In the genomic region with DNA sequence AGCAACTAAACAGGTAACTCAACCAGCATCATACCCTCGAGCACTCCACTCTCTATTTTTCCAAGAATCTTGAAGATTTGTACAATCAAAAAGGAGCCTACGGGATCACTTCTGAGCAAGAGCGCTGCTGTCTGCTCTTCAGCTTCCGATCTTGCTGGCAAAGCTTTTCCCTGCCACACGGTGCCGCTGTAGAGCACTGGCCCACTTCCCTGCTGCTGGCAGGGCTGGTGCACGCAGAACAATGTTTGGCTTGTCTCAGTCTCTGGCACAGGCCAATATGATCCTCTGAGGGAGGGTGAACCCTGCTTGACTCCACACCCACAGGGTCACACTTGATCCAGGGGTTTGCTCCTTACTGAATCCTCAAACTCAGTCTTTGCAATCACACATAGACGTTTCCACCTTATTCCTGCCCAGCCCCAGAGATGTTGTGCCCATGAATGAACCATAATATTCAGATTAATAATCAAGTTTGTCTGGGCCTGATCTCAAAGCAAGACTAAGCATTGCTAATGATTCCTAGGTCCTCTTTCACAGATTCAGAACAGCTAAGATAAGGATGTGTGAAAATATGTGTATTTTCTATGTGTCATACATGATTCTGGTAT, we compare ENCODE assay signal across 8 cellular contexts.
DNase-seq lines count a peak whose midpoint lies in the region; ATAC-seq, FAIRE-seq and TF ChIP-seq lines count a peak whose summit lies in the region.

No MANE protein-coding gene starts in this region.

- H3K4me1 ChIP-seq in hepatocyte (ENCODE audit: insufficient read depth), result no peaks in the 10 kb centered on the region
- peaks cover 2 to 4% of the 10 kb centered on the region in 2 donors for H3K4me1 ChIP-seq in small intestine (ENCODE audit: control insufficient read depth in 2 of 2, insufficient read depth in 1 of 2, low read depth in 1 of 2, low read length in 1 of 2)

- H2AFZ ChIP-seq in hepatocyte, result no peak overlapping the region

- 26% methylated on average over 8 of the region's 8 CpGs for WGBS in hepatocyte (ENCODE audit: low lambda C conversion rate, missing lambda C conversion rate)
- WGBS in small intestine, 3 donors, result 9 to 26% (median 12%) methylated on average over 8 of the region's 8 CpGs

- H3K9me2 ChIP-seq in hepatocyte (replicated peaks; ENCODE audit: insufficient read depth), result no peaks in the 10 kb centered on the region

- H3K9me3 ChIP-seq in hepatocyte (ENCODE audit: low read depth) (no peaks in the 10 kb centered on the region), small intestine (ENCODE audit: control insufficient read depth, low read depth) (no peaks in the 10 kb centered on the region)

- no peak overlapping the region for H3K4me2 ChIP-seq in hepatocyte

- H3K4me3 ChIP-seq in hepatocyte, result no peak overlapping the region
- no peak overlapping the region for H3K4me3 ChIP-seq in small intestine (ENCODE audit: low read depth in 1 of 2, low read length in 2 of 2)

- peak; percentile 86 for ATAC-seq in GM18909 (IDR thresholded peaks at IDR 0.05; ENCODE audit: poor library complexity, unreplicated experiment)
- ATAC-seq in HG03095 (IDR thresholded peaks at IDR 0.05; ENCODE audit: unreplicated experiment), result peak; percentile 78

- DNase-seq in C1 segment of cervical spinal cord (lab: John Stamatoyannopoulos, UW), result peak in 13 of 14 donors; percentile 15 to 86 (median 78)
- DNase-seq in NOMO-1 treated with dmso at 0.1 percent for 144 hours (lab: John Stamatoyannopoulos, UW; ENCODE audit: unreplicated experiment), result peak; percentile 35
- peak in 54 of 56 donors; percentile 26 to 90 (median 76) for DNase-seq in amygdala (lab: John Stamatoyannopoulos, UW)
- DNase-seq in hepatocyte (ENCODE audit: low spot score), result peak; percentile 69
- DNase-seq in small intestine, result peak; percentile 78
- no peak for DNase-seq in stimulated activated naive CD4-positive, alpha-beta T cell treated with Interleukin-2 at 50 U/mL for 16 hours (lab: John Stamatoyannopoulos, UW)

- FAIRE-seq in small intestine (lab: Jason Lieb, UNC), result no peak

- H3K27me3 ChIP-seq in hepatocyte, result no peaks in the 10 kb centered on the region
- H3K27me3 ChIP-seq in small intestine (ENCODE audit: control insufficient read depth in 2 of 2, insufficient read depth in 2 of 2, low read length in 2 of 2), result no peaks in the 10 kb centered on the region

- H3K27ac ChIP-seq in hepatocyte (no peak overlapping the region), small intestine (ENCODE audit: low read depth in 1 of 2, low read length in 1 of 2) (no peak overlapping the region)

- H3K36me3 ChIP-seq in hepatocyte (replicated peaks; ENCODE audit: insufficient read depth, low read depth) (no peaks in the 10 kb centered on the region), small intestine (ENCODE audit: control insufficient read depth in 2 of 2, insufficient read depth in 2 of 2, low read length in 2 of 2) (no peaks in the 10 kb centered on the region)

- TF ChIP-seq CTCF in hepatocyte (IDR thresholded peaks at IDR 0.05; ENCODE audit: poor library complexity), result peak; percentile 69

- no peaks in the 10 kb centered on the region for H4K20me1 ChIP-seq in hepatocyte (ENCODE audit: insufficient read depth, poor library complexity, severe bottlenecking)

- H3K79me2 ChIP-seq in hepatocyte, result no peaks in the 10 kb centered on the region
